20 cellular contexts compared by ENCODE assay signal in genomic region chrX:155235891-155236290, GRCh38.
"Had no signal": no experiment of that assay in that cellular context is flagged by ENCODE, and none has a peak within 500 bp of the region (broad histone marks: within the 10 kb centered on the region; RNA-seq: fewer than 3 reads in every experiment).

No MANE protein-coding gene starts in this region.

- H3K4me1 ChIP-seq: body of pancreas, parathyroid adenoma, upper lobe of left lung had no signal

- FAIRE-seq: endometrium had no signal

- H3K79me2 ChIP-seq: parathyroid adenoma had no signal

- H3K9ac ChIP-seq: parathyroid adenoma had no signal

- H2AFZ ChIP-seq: parathyroid adenoma had no signal

- DNase-seq: activated CD4-positive, alpha-beta T cell treated with anti-CD3 and anti-CD28 coated beads for 36 hours; activated CD4-positive, alpha-beta T cell treated with anti-CD3 and anti-CD28 coated beads, Interleukin-2, amount 50 U/mL, for 48 hours; activated naive CD4-positive, alpha-beta T cell; activated naive CD8-positive, alpha-beta T cell treated with anti-CD3 and anti-CD28 coated beads for 36 hours; activated T-cell treated with anti-CD3 and anti-CD28 coated beads for 4 hours; amniotic stem cell; body of pancreas; left cardiac atrium; natural killer cell; sigmoid colon; stimulated activated CD4-positive, alpha-beta T cell treated with anti-CD3 and anti-CD28 coated beads, Interleukin-4, amount 100 ng/mL, for 4 hours; upper lobe of left lung had no signal

- H3K4me3 ChIP-seq: body of pancreas, coronary artery, sigmoid colon, thoracic aorta, upper lobe of left lung had no signal

- H3K27ac ChIP-seq: body of pancreas, coronary artery, parathyroid adenoma, thoracic aorta, upper lobe of left lung had no signal

- H3K27me3 ChIP-seq: body of pancreas, sigmoid colon, upper lobe of left lung had no signal

- ATAC-seq: activated CD4-positive, alpha-beta T cell treated with anti-CD3 and anti-CD28 coated beads for 36 hours; activated T-helper 17 cell treated with anti-CD3 and anti-CD28 coated beads, Interleukin-2, amount 50 U/mL, for 72 hours; body of pancreas; esophagus mucosa; left cardiac atrium; natural killer cell; stimulated activated memory B cell treated with anti-CD40 and anti-IgM and Interleukin-4, amounts not matched to agents 10 μg/mL and 1 μg/mL and 100 μg/mL, for 72 hours; WTC11 had no signal
